Comparison of ENCODE assay signal across 2 cellular contexts in genomic region chr10:92720306-92721165, GRCh38.
A peak's percentile ranks its signal among the peaks of the same experiment; 100 is the strongest.
TF ChIP-seq lines count a peak whose summit lies in the region.

No MANE protein-coding gene starts in this region.

TF ChIP-seq in A549, 52 proteins besides CTCF, POLR2A, EP300 and RAD21:
- no peak for TF ChIP-seq HEYL (CRISPR knock-in tag; IDR thresholded peaks at IDR 0.05)
- peak; percentile 48 for TF ChIP-seq ZFP36 (IDR thresholded peaks at IDR 0.05; ENCODE audit: borderline replicate concordance, partially characterized antibody)

TF ChIP-seq in endothelial cell of umbilical vein, 7 proteins besides CTCF, POLR2A, EP300 and RAD21:
- no peak for TF ChIP-seq MYC (IDR thresholded peaks at IDR 0.05; ENCODE audit: low read depth, low read length)
- TF ChIP-seq GATA2 (IDR thresholded peaks at IDR 0.05; ENCODE audit: insufficient read depth, insufficient read length, low read depth, low read length) = no peak
- TF ChIP-seq POLR2AphosphoS5 (IDR thresholded peaks at IDR 0.05; ENCODE audit: insufficient read depth, low read depth, low read length) = no peak
- TF ChIP-seq FOS (IDR thresholded peaks at IDR 0.05; ENCODE audit: borderline replicate concordance, insufficient read depth, low read length) = no peak
- no peak for TF ChIP-seq MAX (IDR thresholded peaks at IDR 0.05; ENCODE audit: insufficient read depth, insufficient read length)
- TF ChIP-seq JUN (IDR thresholded peaks at IDR 0.05; ENCODE audit: borderline replicate concordance, insufficient read depth, insufficient read length, low read depth) = no peak
